8 cellular contexts compared by ENCODE assay signal in the genomic region with DNA sequence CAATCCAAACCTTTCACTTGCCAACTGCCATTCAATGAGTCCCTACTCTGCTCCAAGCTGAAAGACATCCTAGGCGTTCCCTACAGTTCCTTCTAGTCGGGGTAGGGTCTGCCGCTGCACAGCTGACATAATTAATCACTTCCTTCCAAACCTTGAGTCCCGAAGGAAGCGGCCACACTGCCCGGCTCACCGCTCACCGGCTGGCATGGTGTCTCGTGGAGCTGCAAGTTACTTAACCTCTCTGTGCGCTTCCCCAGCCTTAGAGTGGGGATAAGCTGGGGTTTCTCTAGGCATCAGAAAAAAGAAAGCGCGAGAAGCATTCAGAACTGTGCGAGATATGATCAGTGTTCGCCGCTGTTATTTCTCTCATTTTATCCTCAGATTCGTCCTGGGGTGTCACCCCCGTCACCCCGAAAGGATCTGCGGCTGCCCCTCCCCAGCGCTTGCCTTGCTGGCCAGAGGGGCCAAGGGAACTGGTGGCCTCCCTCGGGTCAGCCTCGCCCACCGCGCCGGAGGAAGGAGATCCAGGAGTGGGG. TPM values are rescaled to one million over a fixed set of nuclear protein-coding genes. Genes with fewer than 3 reads are reported as not detected.
DNase-seq lines count a peak whose midpoint lies in the region; ATAC-seq, FAIRE-seq and TF ChIP-seq lines count a peak whose summit lies in the region.

No MANE protein-coding gene starts in this region.

- peak overlapping the region; percentile 92 to 93 for H3K27ac ChIP-seq in A549
- H3K27ac ChIP-seq in RWPE1 = peak overlapping the region; percentile 78
- peak overlapping the region; percentile 66 to 83 for H3K27ac ChIP-seq in left lung

- peaks cover 0 to 1% of the 10 kb centered on the region in 2 donors for H3K36me3 ChIP-seq in left lung

- peak overlapping the region; percentile 87 for H3K4me3 ChIP-seq in A549
- peak overlapping the region; percentile 82 to 92 for H3K4me3 ChIP-seq in left lung

- intact Hi-C loops in left lung (cut with DNase I) = no loop called here

- no peak for FAIRE-seq in A549 (lab: Jason Lieb, UNC)

- no peak for TF ChIP-seq RAD21 in A549 (conservative IDR thresholded peaks at IDR 0.05 in 1 of 2, IDR thresholded peaks at IDR 0.05 in 1 of 2)

- POLR2A ChIA-PET in A549 (lab: Yijun Ruan, JAX) (interaction anchor here (0.6 to 1.5 kb wide), 5 partner anchors 13 to 171 kb away, joined by 3 to 12 read pairs (median 5); partner anchors contain the start of gene RBSN), RWPE1 (lab: Yijun Ruan, JAX; ENCODE audit: low non-redundant PET) (interaction anchor here (0.6 kb wide), 1 partner anchor 23 kb away, joined by 3 read pairs; no protein-coding TSS in a partner anchor)

- in situ Hi-C loops in GM13976 (cut with MboI; ENCODE audit: low sequenced_read_pairs, unreplicated experiment) = no loop called here

- peak overlapping the region; percentile 97 for H3K4me3 Mint-ChIP-seq in chondrocyte (ENCODE audit: unreplicated experiment)

- H3K27me3 ChIP-seq in left lung = no peaks in the 10 kb centered on the region

- TF ChIP-seq EP300 in A549 (IDR thresholded peaks at IDR 0.05) = no peak

- TF ChIP-seq CTCF in A549 (IDR thresholded peaks at IDR 0.05) (no peak), GM13976 (IDR thresholded peaks at IDR 0.05; ENCODE audit: borderline replicate concordance, control extremely low read depth, extremely low read depth, insufficient read depth, missing control alignments) (no peak), RWPE1 (conservative IDR thresholded peaks at IDR 0.05; ENCODE audit: low read depth) (no peak), chondrocyte (IDR thresholded peaks at IDR 0.05) (no peak), left lung (IDR thresholded peaks at IDR 0.05) (no peak)

- no peaks in the 10 kb centered on the region for H3K27me3 Mint-ChIP-seq in chondrocyte (ENCODE audit: low read depth)

- peak overlapping the region; percentile 98 for H3K27ac Mint-ChIP-seq in chondrocyte (ENCODE audit: unreplicated experiment)

- peaks cover 2% of the 10 kb centered on the region for H3K36me3 Mint-ChIP-seq in chondrocyte (ENCODE audit: low read depth)

- DNase-seq in A549 (ENCODE audit: low read depth in 1 of 2, low spot score in 1 of 2) = peak in 1 of 2 experiments; percentile 20
- peak; percentile 57 for DNase-seq in GM13976 (ENCODE audit: low spot score)
- DNase-seq in RWPE1 (ENCODE audit: low spot score) = peak; percentile 19
- no peak for DNase-seq in chondrocyte (ENCODE audit: low spot score)
- DNase-seq in left lung = peak in 1 of 2 donors; percentile 39
- DNase-seq in stimulated activated naive CD8-positive, alpha-beta T cell treated with anti-CD3 and anti-CD28 coated beads, Interleukin-15, Interleukin-2, amounts not matched to agents 100 U/mL and 50 U/mL, for 24 hours = peak; percentile 25
- DNase-seq in Ammon's horn (ENCODE audit: low spot score) = no peak

- 2% methylated on average over 19 of the region's 25 CpGs for WGBS in A549 (ENCODE audit: missing lambda C conversion rate)

- H3K4me2 ChIP-seq in A549 = peak overlapping the region; percentile 89

- peaks cover 22% of the 10 kb centered on the region for H3K4me1 Mint-ChIP-seq in chondrocyte (ENCODE audit: low read depth)

- ATAC-seq in A549 (peak; percentile 31 to 54; a peak in 4 of 6 replicates), HG02870 (IDR thresholded peaks at IDR 0.05; ENCODE audit: unreplicated experiment) (peak; percentile 12), left lung (peak; percentile 48)
- ATAC-seq in stimulated activated naive CD8-positive, alpha-beta T cell treated with anti-CD3 and anti-CD28 coated beads, Interleukin-15, Interleukin-2, amounts not matched to agents 100 U/mL and 50 U/mL, for 24 hours = no peak

- H3K9me3 Mint-ChIP-seq in chondrocyte (ENCODE audit: low read depth) = no peaks in the 10 kb centered on the region

- H3K4me1 ChIP-seq in A549 = peaks cover 12% of the 10 kb centered on the region
- H3K4me1 ChIP-seq in left lung = peaks cover 8 to 21% of the 10 kb centered on the region in 2 donors

- H3K9me3 ChIP-seq in A549 (no peaks in the 10 kb centered on the region), left lung (no peaks in the 10 kb centered on the region)

- TF ChIP-seq POLR2A in A549 (IDR thresholded peaks at IDR 0.05; ENCODE audit: low read length) = no peak

- CTCF ChIA-PET in A549 (lab: Yijun Ruan, JAX) = interaction anchor here (0.7 kb wide), 1 partner anchor 138 kb away, joined by 4 read pairs; no protein-coding TSS in a partner anchor
- CTCF ChIA-PET in RWPE1 (lab: Yijun Ruan, JAX) = no interaction called here

TF ChIP-seq in A549, 52 proteins besides CTCF, POLR2A, EP300 and RAD21 (continues in another document):
- TF ChIP-seq CHD2 (IDR thresholded peaks at IDR 0.05; ENCODE audit: low read length, partially characterized antibody) = no peak
- TF ChIP-seq HMGXB4 (CRISPR knock-in tag; IDR thresholded peaks at IDR 0.05; ENCODE audit: borderline replicate concordance) = no peak
- no peak for TF ChIP-seq PBX3 (IDR thresholded peaks at IDR 0.05)
- TF ChIP-seq ZFP36 (IDR thresholded peaks at IDR 0.05; ENCODE audit: borderline replicate concordance, partially characterized antibody) = no peak
- no peak for TF ChIP-seq SMC3 (IDR thresholded peaks at IDR 0.05)
- TF ChIP-seq MYC (IDR thresholded peaks at IDR 0.05; ENCODE audit: borderline replicate concordance, low read length) = no peak
- no peak for TF ChIP-seq CBX2 (IDR thresholded peaks at IDR 0.05; ENCODE audit: borderline replicate concordance, low read depth)
- no peak for TF ChIP-seq HEYL (CRISPR knock-in tag; IDR thresholded peaks at IDR 0.05)
- no peak for TF ChIP-seq NFE2L2 (conservative IDR thresholded peaks at IDR 0.05; ENCODE audit: low read length)
- no peak for TF ChIP-seq EHF (CRISPR knock-in tag; IDR thresholded peaks at IDR 0.05)
- TF ChIP-seq KDM1A (IDR thresholded peaks at IDR 0.05; ENCODE audit: low read depth) = no peak
- TF ChIP-seq CBX8 (IDR thresholded peaks at IDR 0.05) = no peak
- TF ChIP-seq JUNB (IDR thresholded peaks at IDR 0.05) = no peak
- no peak for TF ChIP-seq MAZ (IDR thresholded peaks at IDR 0.05; ENCODE audit: borderline replicate concordance, low read depth, low read length)
- TF ChIP-seq GATA3 (IDR thresholded peaks at IDR 0.05; ENCODE audit: borderline replicate concordance) = no peak
- no peak for TF ChIP-seq EHMT2 (IDR thresholded peaks at IDR 0.05; ENCODE audit: low read depth)
- no peak for TF ChIP-seq FOXS1 (CRISPR knock-in tag; IDR thresholded peaks at IDR 0.05)

RNA-seq across cellular contexts. Expression of gene MRPS25, which starts 0.7 kb away (rescaled TPM):
- polyA plus RNA-seq in A549 (2011; rRNA removed) = 27.8 and 42.0 TPM in 2 replicates
- polyA plus RNA-seq in A549 (2012; cell fraction: cytosol; rRNA removed) = 50.6 and 55.8 TPM in 2 replicates
- polyA plus RNA-seq in A549 (2012; cell fraction: nucleus; rRNA removed) = 70.7 and 97.8 TPM in 2 replicates
- polyA plus RNA-seq in A549 (2017; fragmentation: RNase III; extraction: RNeasy Plus Mini Kit Qiagen cat#74134 plus additional on column Dnase treatment) = 78.4 to 94.8 TPM (median 79.6 TPM) in 3 replicates
- 11.2 and 12.3 TPM in 2 replicates for polyA minus RNA-seq in A549 (2011; rRNA and poly(A)+ RNA removed)
- 29.5 to 35.7 TPM (median 29.8 TPM) in 3 replicates for total RNA-seq in chondrocyte
- 10 to 100 TPM; 62.4 to 70.2 TPM for total RNA-seq in left lung

RNA-seq across cellular contexts. Expression of gene RBSN, which starts 34.6 kb away (rescaled TPM):
- polyA plus RNA-seq in A549 (2011; rRNA removed) (14.9 and 15.2 TPM in 2 replicates), A549 (2017; fragmentation: RNase III; extraction: RNeasy Plus Mini Kit Qiagen cat#74134 plus additional on column Dnase treatment) (9.1 to 9.6 TPM (median 9.5 TPM) in 3 replicates)
- polyA plus RNA-seq in A549 (2012; cell fraction: cytosol; rRNA removed) = 4.8 and 4.9 TPM in 2 replicates
- polyA plus RNA-seq in A549 (2012; cell fraction: nucleus; rRNA removed) = 8.5 and 9.1 TPM in 2 replicates
- 25.7 and 26.3 TPM in 2 replicates for polyA minus RNA-seq in A549 (2011; rRNA and poly(A)+ RNA removed)
- total RNA-seq in chondrocyte (22.3 to 31.4 TPM (median 24.1 TPM) in 3 replicates), left lung (10 to 100 TPM; 24.5 to 24.9 TPM)

Comparison
In these comparisons a context has a peak if more than half of its experiments do, and no peak if none do; other contexts are left out.
1. DNase-seq: peak in GM13976 (single experiment), RWPE1 (single experiment) and stimulated activated naive CD8-positive, alpha-beta T cell treated with anti-CD3 and anti-CD28 coated beads, Interleukin-15, Interleukin-2, amounts not matched to agents 100 U/mL and 50 U/mL, for 24 hours (single experiment); none in chondrocyte (single experiment) and Ammon's horn (single experiment).
2. Peak in every context shown above with its lines, with median percentiles within 50 percentile points of each other: H3K27ac ChIP-seq.